Comparison of ENCODE assay signal across 11 cellular contexts in genomic region chr20:41171736-41172295, GRCh38. TPM values are rescaled to one million over a fixed set of nuclear protein-coding genes. Genes with fewer than 3 reads are reported as not detected.
DNase-seq lines count a peak whose midpoint lies in the region; ATAC-seq and TF ChIP-seq lines count a peak whose summit lies in the region.
"Had no signal": no experiment of that assay in that cellular context is flagged by ENCODE, and none has a peak within 500 bp of the region (broad histone marks: within the 10 kb centered on the region; RNA-seq: fewer than 3 reads in every experiment).

No MANE protein-coding gene starts in this region.

- no peaks in the 10 kb centered on the region for H3K79me2 ChIP-seq in parathyroid adenoma

- H3K27me3 ChIP-seq in AG04450 (ENCODE audit: control insufficient read depth, insufficient read depth, low read length) (no peaks in the 10 kb centered on the region), RWPE2 (ENCODE audit: insufficient read depth, poor library complexity, severe bottlenecking) (no peaks in the 10 kb centered on the region), parathyroid adenoma (ENCODE audit: control insufficient read depth, insufficient read depth, low read length) (no peaks in the 10 kb centered on the region)

- H3K9me3 ChIP-seq in AG04450 (ENCODE audit: control insufficient read depth, insufficient read depth, low read length) (no peaks in the 10 kb centered on the region), RWPE2 (ENCODE audit: severe bottlenecking) (no peaks in the 10 kb centered on the region), parathyroid adenoma (ENCODE audit: control insufficient read depth, low read length) (no peaks in the 10 kb centered on the region)

- TF ChIP-seq CTCF in AG04450 (IDR thresholded peaks at IDR 0.05; ENCODE audit: low read depth, low read length) = no peak
- no peak for TF ChIP-seq CTCF in RWPE2 (IDR thresholded peaks at IDR 0.05; ENCODE audit: poor library complexity, severe bottlenecking)
- no peak for TF ChIP-seq CTCF in parathyroid adenoma (IDR thresholded peaks at IDR 0.05)

- no peak overlapping the region for H3K4me3 Mint-ChIP-seq in effector memory CD8-positive, alpha-beta T cell

- no peak overlapping the region for H3K4me3 ChIP-seq in AG04450 (ENCODE audit: low read depth, low read length)
- H3K4me3 ChIP-seq in RWPE2 (ENCODE audit: severe bottlenecking) = no peak overlapping the region
- no peak overlapping the region for H3K4me3 ChIP-seq in parathyroid adenoma (ENCODE audit: low read depth, low read length)
- H3K4me3 ChIP-seq: smooth muscle cell had no signal

- no peak for ATAC-seq in RWPE2 (ENCODE audit: low read depth)
- ATAC-seq in effector memory CD8-positive, alpha-beta T cell (replicated peaks) = no peak
- no peak for ATAC-seq in GM19467 (IDR thresholded peaks at IDR 0.05; ENCODE audit: unreplicated experiment)
- no peak for ATAC-seq in GM19463 (IDR thresholded peaks at IDR 0.05; ENCODE audit: unreplicated experiment)
- no peak for ATAC-seq in HG03432 (IDR thresholded peaks at IDR 0.05; ENCODE audit: unreplicated experiment)

- H3K9me3 Mint-ChIP-seq in effector memory CD8-positive, alpha-beta T cell = no peaks in the 10 kb centered on the region

- no peak overlapping the region for H2AFZ ChIP-seq in parathyroid adenoma

- CTCF ChIA-PET in AG04450 (lab: Charles Lee) = interaction anchor here (1.2 to 7.3 kb wide), 14 partner anchors 14 to 249 kb away, joined by 4 to 170 read pairs (median 10); partner anchors contain the start of gene LPIN3

- H3K4me1 Mint-ChIP-seq in effector memory CD8-positive, alpha-beta T cell (ENCODE audit: low read depth in 2 of 2) = peaks cover 22 to 44% of the 10 kb centered on the region in 2 donors

- H3K36me3 ChIP-seq in RWPE2 (ENCODE audit: low read depth) (peaks cover 95% of the 10 kb centered on the region), parathyroid adenoma (ENCODE audit: control insufficient read depth, insufficient read depth, low read length) (no peaks in the 10 kb centered on the region)

- H3K4me1 ChIP-seq in RWPE2 (ENCODE audit: insufficient read depth, poor library complexity, severe bottlenecking) (no peaks in the 10 kb centered on the region), parathyroid adenoma (no peaks in the 10 kb centered on the region)

- POLR2A ChIA-PET in AG04450 (lab: Yijun Ruan, JAX) = no interaction called here

- H3K27me3 Mint-ChIP-seq in effector memory CD8-positive, alpha-beta T cell = no peaks in the 10 kb centered on the region

- no peak overlapping the region for H3K9ac ChIP-seq in parathyroid adenoma

- H3K27ac ChIP-seq in AG04450 (ENCODE audit: low read depth, low read length) (peak overlapping the region; percentile 31), RWPE2 (ENCODE audit: poor library complexity, severe bottlenecking) (peak overlapping the region; percentile 22), parathyroid adenoma (peak overlapping the region; percentile 44)

- no peak overlapping the region for H3K4me2 ChIP-seq in parathyroid adenoma (ENCODE audit: low read length)
- H3K4me2 ChIP-seq: smooth muscle cell had no signal

- no peak for DNase-seq in AG04450 (ENCODE audit: low read depth, low spot score)
- DNase-seq in RWPE2 (ENCODE audit: low spot score) = peak; percentile 73
- DNase-seq in effector memory CD8-positive, alpha-beta T cell = no peak
- no peak for DNase-seq in amygdala (lab: John Stamatoyannopoulos, UW)
- DNase-seq: COR-L47, SHP77 treated with DMSO at 0.1 percent for 48 hours had no signal

- peak overlapping the region; percentile 80 to 84 for H3K27ac Mint-ChIP-seq in effector memory CD8-positive, alpha-beta T cell

- peaks cover 82% of the 10 kb centered on the region for H3K36me3 Mint-ChIP-seq in effector memory CD8-positive, alpha-beta T cell (ENCODE audit: insufficient read depth)

RNA-seq across cellular contexts. Expression of gene PLCG1, which starts 34.5 kb away (rescaled TPM):
- 54.6 and 71.8 TPM in 2 replicates for polyA plus RNA-seq in AG04450 (2011; rRNA removed)
- 102 and 122 TPM in 2 replicates for polyA minus RNA-seq in AG04450 (2011; rRNA and poly(A)+ RNA removed)
